Comparison of ENCODE assay signal across 1 cellular context in genomic region chr7:23469150-23469960, GRCh38.
TF ChIP-seq lines count a peak whose summit lies in the region.

No MANE protein-coding gene starts in this region.

TF ChIP-seq in K562, 482 proteins besides CTCF, POLR2A, EP300 and RAD21 (continued from another document and continues in another):
- peak; percentile 73 for TF ChIP-seq VEZF1 (CRISPR knock-in tag; IDR thresholded peaks at IDR 0.05)
- peak; percentile 86 for TF ChIP-seq L3MBTL2 (IDR thresholded peaks at IDR 0.05)
- peak; percentile 14 for TF ChIP-seq U2AF1 (optimal IDR thresholded peaks at IDR 0.05; ENCODE audit: low read depth, low read length)
- TF ChIP-seq PML (IDR thresholded peaks at IDR 0.05; ENCODE audit: low read length), result 0 out of 2 replicates have a peak, but pooled peaks have one; percentile 18
- TF ChIP-seq ZBED1 (IDR thresholded peaks at IDR 0.05), result 0 out of 2 replicates have a peak, but pooled peaks have one; percentile 20
- TF ChIP-seq CHD1 (IDR thresholded peaks at IDR 0.05; ENCODE audit: low read length), result peak; percentile 96
- TF ChIP-seq USF2 (CRISPR knock-in tag; IDR thresholded peaks at IDR 0.05), result 0 out of 2 replicates have a peak, but pooled peaks have one; percentile 3
- TF ChIP-seq MGA (IDR thresholded peaks at IDR 0.05), result peak; percentile 64
- no peak for TF ChIP-seq HNRNPLL (IDR thresholded peaks at IDR 0.05; ENCODE audit: low read depth, low read length, poor library complexity, severe bottlenecking)
- peak; percentile 30; the same call in 1 of the 2 replicates for TF ChIP-seq PHF21A (IDR thresholded peaks at IDR 0.05; ENCODE audit: borderline replicate concordance, low read depth)
- TF ChIP-seq SMAD3 (CRISPR knock-in tag; conservative IDR thresholded peaks at IDR 0.05), result no peak
- peak; percentile 76 for TF ChIP-seq ZFX (CRISPR knock-in tag; IDR thresholded peaks at IDR 0.05)
- TF ChIP-seq TFAP4 (CRISPR knock-in tag; IDR thresholded peaks at IDR 0.05; ENCODE audit: borderline replicate concordance), result peak; percentile 38; the same call in 1 of the 2 replicates
- TF ChIP-seq SUPT5H (IDR thresholded peaks at IDR 0.05), result 0 out of 2 replicates have a peak, but pooled peaks have one; percentile 40
- peak; percentile 7 for TF ChIP-seq PCBP1 (IDR thresholded peaks at IDR 0.05; ENCODE audit: low read depth, low read length, poor library complexity, severe bottlenecking)
- no peak for TF ChIP-seq FOXA1 (IDR thresholded peaks at IDR 0.05; ENCODE audit: borderline replicate concordance)
- TF ChIP-seq MTA3 (IDR thresholded peaks at IDR 0.05; ENCODE audit: borderline replicate concordance), result peak; percentile 28; the same call in 1 of the 2 replicates
- peak; percentile 92 for TF ChIP-seq GATAD2B (IDR thresholded peaks at IDR 0.05; ENCODE audit: borderline replicate concordance)
- TF ChIP-seq NR3C1 (CRISPR knock-in tag; IDR thresholded peaks at IDR 0.05), result 0 out of 2 replicates have a peak, but pooled peaks have one; percentile 41
- 0 out of 2 replicates have a peak, but pooled peaks have one; percentile 49 for TF ChIP-seq ETS1 (conservative IDR thresholded peaks at IDR 0.05; ENCODE audit: control insufficient read depth, low read depth, low read length)
- TF ChIP-seq RBBP5 (IDR thresholded peaks at IDR 0.05; ENCODE audit: borderline replicate concordance, insufficient read depth, low read length, poor library complexity, severe bottlenecking), result peak; percentile 82
- TF ChIP-seq ZNF740 (CRISPR knock-in tag; IDR thresholded peaks at IDR 0.05), result 0 out of 2 replicates have a peak, but pooled peaks have one; percentile 8
- no peak for TF ChIP-seq ZNF740 (tag; IDR thresholded peaks at IDR 0.05)
- peak; percentile 72 for TF ChIP-seq FUS (optimal IDR thresholded peaks at IDR 0.05; ENCODE audit: low read depth, low read length)
- peak; percentile 55; the same call in 1 of the 2 replicates for TF ChIP-seq HNRNPL (IDR thresholded peaks at IDR 0.05; ENCODE audit: low read depth, low read length)
- TF ChIP-seq SMAD4 (CRISPR knock-in tag; conservative IDR thresholded peaks at IDR 0.05), result peak; percentile 18; the same call in 1 of the 2 replicates
- 0 out of 2 replicates have a peak, but pooled peaks have one; percentile 40 for TF ChIP-seq E2F5 (CRISPR knock-in tag; IDR thresholded peaks at IDR 0.05)
- TF ChIP-seq GABPB1 (CRISPR knock-in tag; IDR thresholded peaks at IDR 0.05), result peak; percentile 33; the same call in 1 of the 2 replicates
- TF ChIP-seq ZNF431 (CRISPR knock-in tag; IDR thresholded peaks at IDR 0.05), result peak; percentile 41; the same call in 1 of the 2 replicates
- TF ChIP-seq MCM7 (IDR thresholded peaks at IDR 0.05), result no peak
- TF ChIP-seq EP400 (IDR thresholded peaks at IDR 0.05), result peak; percentile 32; the same call in 1 of the 2 replicates
- TF ChIP-seq ZC3H4 (CRISPR knock-in tag; IDR thresholded peaks at IDR 0.05; ENCODE audit: borderline replicate concordance), result peak; percentile 77; the same call in 1 of the 2 replicates
- TF ChIP-seq CXXC5 (CRISPR knock-in tag; IDR thresholded peaks at IDR 0.05), result peak; percentile 57; the same call in 1 of the 2 replicates
- TF ChIP-seq ZNF830 (CRISPR knock-in tag; IDR thresholded peaks at IDR 0.05), result no peak
- TF ChIP-seq SAP30 (IDR thresholded peaks at IDR 0.05; ENCODE audit: borderline replicate concordance, insufficient read depth, low read depth, low read length, poor library complexity, severe bottlenecking), result peak; percentile 63
- TF ChIP-seq MYC (IDR thresholded peaks at IDR 0.05; ENCODE audit: low read depth, low read length), result peak; percentile 49; the same call in 1 of the 2 replicates
- TF ChIP-seq MYC (CRISPR knock-in tag; IDR thresholded peaks at IDR 0.05; ENCODE audit: borderline replicate concordance, low read depth), result no peak
- peak in 1 of 2 experiments; percentile 70; a peak in 1 of 4 replicates for TF ChIP-seq TEAD1 (CRISPR knock-in tag; IDR thresholded peaks at IDR 0.05)
- TF ChIP-seq SLC30A9 (CRISPR knock-in tag; IDR thresholded peaks at IDR 0.05), result no peak
- 0 out of 2 replicates have a peak, but pooled peaks have one; percentile 23 for TF ChIP-seq CREM (IDR thresholded peaks at IDR 0.05; ENCODE audit: low read depth)
- TF ChIP-seq SMAD1 (IDR thresholded peaks at IDR 0.05; ENCODE audit: low read depth, low read length, partially characterized antibody), result peak; percentile 19
- no peak for TF ChIP-seq SP1 (CRISPR knock-in tag; IDR thresholded peaks at IDR 0.05)
- TF ChIP-seq MITF (IDR thresholded peaks at IDR 0.05), result no peak
- 0 out of 2 replicates have a peak, but pooled peaks have one; percentile 38 for TF ChIP-seq RB1 (IDR thresholded peaks at IDR 0.05; ENCODE audit: low read depth)
- no peak for TF ChIP-seq RHOXF2B (CRISPR knock-in tag; conservative IDR thresholded peaks at IDR 0.05)
- peak; percentile 90 for TF ChIP-seq RBFOX2 (IDR thresholded peaks at IDR 0.05; ENCODE audit: low read depth, low read length)
